Comparison of ENCODE assay signal across 21 cellular contexts in the genomic region with DNA sequence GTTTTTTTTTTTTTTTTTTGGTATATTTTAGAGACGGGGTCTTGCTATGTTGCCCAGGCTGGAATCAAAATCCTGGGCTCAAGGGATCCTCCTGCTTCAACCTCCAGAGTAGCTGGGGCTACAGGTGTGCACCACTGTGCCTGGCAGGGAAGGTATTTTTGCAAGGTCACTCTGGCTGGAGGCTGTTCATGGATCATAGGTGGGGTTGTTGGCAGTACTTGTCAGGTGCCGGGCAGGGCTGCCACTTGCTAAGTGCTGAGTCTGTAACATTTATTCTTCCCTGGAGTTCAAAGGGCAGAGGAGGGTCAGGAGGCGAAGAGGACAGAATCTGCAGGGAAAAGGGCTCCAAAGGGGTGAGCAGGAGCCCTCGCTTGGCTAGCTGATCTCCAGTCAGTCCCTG. TPM values are rescaled to one million over a fixed set of nuclear protein-coding genes. Genes with fewer than 3 reads are reported as not detected.
"Had no signal": no experiment of that assay in that cellular context is flagged by ENCODE, and none has a peak within 500 bp of the region (broad histone marks: within the 10 kb centered on the region; RNA-seq: fewer than 3 reads in every experiment).

No MANE protein-coding gene starts in this region.

- H3K27me3 ChIP-seq: gastrocnemius medialis, heart left ventricle, right atrium auricular region, tibial nerve, vagina had no signal

- H3K27ac Mint-ChIP-seq: activated CD4-positive, alpha-beta T cell treated with anti-CD3 and anti-CD28 coated beads for 36 hours; activated naive CD4-positive, alpha-beta T cell treated with anti-CD3 and anti-CD28 coated beads, Interleukin-2, amount 10 ng/mL, durations not matched to agents 7 days and 5 days; activated naive CD8-positive, alpha-beta T cell treated with anti-CD3 and anti-CD28 coated beads, Interleukin-2, amount 50 U/mL, for 24 hours; activated T-helper 2 cell treated with anti-CD3 and anti-CD28 coated beads, Interferon-gamma antibody, Interleukin-2, Interleukin-4, amounts not matched to agents 10 μg/mL and 5 μg/mL and 100 μg/mL, durations not matched to agents 14 hours and 24 hours and 36 hours; nephron progenitor cell; stimulated activated naive B cell treated with anti-CD40 and anti-IgM and Interleukin-4, amounts not matched to agents 10 μg/mL and 1 μg/mL and 100 μg/mL, for 72 hours had no signal

- H3K4me1 Mint-ChIP-seq: activated naive CD8-positive, alpha-beta T cell treated with anti-CD3 and anti-CD28 coated beads, Interleukin-2, amount 50 U/mL, for 24 hours had no signal

- H3K4me3 Mint-ChIP-seq: activated CD4-positive, alpha-beta T cell treated with anti-CD3 and anti-CD28 coated beads for 36 hours; activated CD8-positive, alpha-beta memory T cell treated with anti-CD3 and anti-CD28 coated beads, Interleukin-2, amount 10 ng/mL, durations not matched to agents 7 days and 5 days; activated naive CD4-positive, alpha-beta T cell treated with anti-CD3 and anti-CD28 coated beads, Interleukin-2, amount 10 ng/mL, durations not matched to agents 7 days and 5 days; activated naive CD8-positive, alpha-beta T cell treated with anti-CD3 and anti-CD28 coated beads, Interleukin-2, amount 50 U/mL, for 24 hours; central memory CD8-positive, alpha-beta T cell; nephron progenitor cell; stimulated activated naive B cell treated with anti-CD40 and anti-IgM and Interleukin-4, amounts not matched to agents 10 μg/mL and 1 μg/mL and 100 μg/mL, for 72 hours had no signal

- DNase-seq: activated CD4-positive, alpha-beta T cell treated with anti-CD3 and anti-CD28 coated beads for 36 hours; activated CD4-positive, alpha-beta T cell treated with anti-CD3 and anti-CD28 coated beads, Interleukin-2, amount 50 U/mL, for 48 hours; activated CD8-positive, alpha-beta memory T cell treated with anti-CD3 and anti-CD28 coated beads, Interleukin-2, amount 10 ng/mL, durations not matched to agents 7 days and 5 days; activated naive CD4-positive, alpha-beta T cell treated with anti-CD3 and anti-CD28 coated beads, Interleukin-2, amount 10 ng/mL, durations not matched to agents 7 days and 5 days; activated naive CD8-positive, alpha-beta T cell treated with anti-CD3 and anti-CD28 coated beads, Interleukin-2, amount 50 U/mL, for 24 hours; anterior cingulate cortex; cortex of kidney; lower lobe of right lung; nephron progenitor cell; stimulated activated CD4-positive, alpha-beta T cell treated with anti-CD3 and anti-CD28 coated beads, Interleukin-4, amount 100 ng/mL, for 4 hours; stimulated activated naive B cell treated with anti-CD40 and anti-IgM and Interleukin-4, amounts not matched to agents 10 μg/mL and 1 μg/mL and 100 μg/mL, for 72 hours had no signal

- H3K27ac ChIP-seq: lower lobe of right lung, right atrium auricular region, SK-N-MC had no signal

- ATAC-seq: activated CD4-positive, alpha-beta T cell treated with anti-CD3 and anti-CD28 coated beads for 36 hours; activated CD8-positive, alpha-beta memory T cell treated with anti-CD3 and anti-CD28 coated beads, Interleukin-2, amount 10 ng/mL, durations not matched to agents 7 days and 5 days; activated naive CD8-positive, alpha-beta T cell treated with anti-CD3 and anti-CD28 coated beads, Interleukin-2, amount 50 U/mL, for 24 hours; gastrocnemius medialis; lower lobe of right lung; stimulated activated naive B cell treated with anti-CD40 and anti-IgM and Interleukin-4, amounts not matched to agents 10 μg/mL and 1 μg/mL and 100 μg/mL, for 72 hours had no signal

- H3K9me3 Mint-ChIP-seq: activated naive CD8-positive, alpha-beta T cell treated with anti-CD3 and anti-CD28 coated beads, Interleukin-2, amount 50 U/mL, for 24 hours; activated T-helper 2 cell treated with anti-CD3 and anti-CD28 coated beads, Interferon-gamma antibody, Interleukin-2, Interleukin-4, amounts not matched to agents 10 μg/mL and 5 μg/mL and 100 μg/mL, durations not matched to agents 14 hours and 24 hours and 36 hours; central memory CD8-positive, alpha-beta T cell; nephron progenitor cell; stimulated activated naive B cell treated with anti-CD40 and anti-IgM and Interleukin-4, amounts not matched to agents 10 μg/mL and 1 μg/mL and 100 μg/mL, for 72 hours had no signal

- H3K27me3 Mint-ChIP-seq: activated CD4-positive, alpha-beta T cell treated with anti-CD3 and anti-CD28 coated beads for 36 hours; activated CD8-positive, alpha-beta memory T cell treated with anti-CD3 and anti-CD28 coated beads, Interleukin-2, amount 10 ng/mL, durations not matched to agents 7 days and 5 days; activated naive CD4-positive, alpha-beta T cell treated with anti-CD3 and anti-CD28 coated beads, Interleukin-2, amount 10 ng/mL, durations not matched to agents 7 days and 5 days; activated naive CD8-positive, alpha-beta T cell treated with anti-CD3 and anti-CD28 coated beads, Interleukin-2, amount 50 U/mL, for 24 hours; central memory CD8-positive, alpha-beta T cell; stimulated activated naive B cell treated with anti-CD40 and anti-IgM and Interleukin-4, amounts not matched to agents 10 μg/mL and 1 μg/mL and 100 μg/mL, for 72 hours had no signal

- H3K4me3 ChIP-seq: gastrocnemius medialis, heart left ventricle, lower lobe of right lung, right atrium auricular region, SK-N-MC, tibial nerve, vagina had no signal

- H3K9me3 ChIP-seq: gastrocnemius medialis, heart left ventricle, lower lobe of right lung, right atrium auricular region, tibial nerve, vagina had no signal

RNA-seq across cellular contexts. Expression of a gene that starts 24.1 kb away (rescaled TPM):
- total RNA-seq: activated CD4-positive, alpha-beta T cell treated with anti-CD3 and anti-CD28 coated beads for 36 hours; activated CD8-positive, alpha-beta memory T cell treated with anti-CD3 and anti-CD28 coated beads, Interleukin-2, amount 10 ng/mL, durations not matched to agents 7 days and 5 days; activated T-helper 2 cell treated with anti-CD3 and anti-CD28 coated beads, Interferon-gamma antibody, Interleukin-2, Interleukin-4, amounts not matched to agents 10 μg/mL and 5 μg/mL and 100 μg/mL, durations not matched to agents 14 hours and 24 hours and 36 hours; gastrocnemius medialis; lower lobe of right lung; omental fat pad; right atrium auricular region; T-helper 2 cell treated with Interferon-gamma antibody and Interleukin-4, amounts not matched to agents 100 ng/mL and 5 ng/mL, for 36 hours; vagina had no signal
- polyA plus RNA-seq: heart left ventricle had no signal
